Comparison of ENCODE assay signal across 16 cellular contexts in genomic region chrX:38484607-38485498, GRCh38.
"Had no signal": no experiment of that assay in that cellular context is flagged by ENCODE, and none has a peak within 500 bp of the region (broad histone marks: within the 10 kb centered on the region; RNA-seq: fewer than 3 reads in every experiment).

No MANE protein-coding gene starts in this region.

- H3K27me3 ChIP-seq: gastroesophageal sphincter, upper lobe of left lung had no signal

- H3K27ac ChIP-seq: epithelial cell of prostate, gastroesophageal sphincter, spleen, thoracic aorta, upper lobe of left lung had no signal

- H3K4me3 ChIP-seq: gastroesophageal sphincter, spleen, thoracic aorta, upper lobe of left lung had no signal

- H3K36me3 ChIP-seq: gastroesophageal sphincter, spleen, thoracic aorta, upper lobe of left lung had no signal

- H3K4me1 ChIP-seq: gastroesophageal sphincter, spleen, upper lobe of left lung had no signal

- H3K9me3 ChIP-seq: gastroesophageal sphincter, spleen, thoracic aorta, upper lobe of left lung had no signal

- DNase-seq: activated CD4-positive, alpha-beta memory T cell treated with anti-CD3 and anti-CD28 coated beads for 36 hours; activated CD4-positive, alpha-beta T cell treated with anti-CD3 and anti-CD28 coated beads for 48 hours; activated effector memory CD4-positive, alpha-beta T cell treated with Interleukin-2 at 50 U/mL for 16 hours; activated naive CD4-positive, alpha-beta T cell treated with anti-CD3 and anti-CD28 coated beads, Interleukin-2, amount 10 ng/mL, durations not matched to agents 7 days and 5 days; activated T-cell treated with anti-CD3 and anti-CD28 coated beads, Interleukin-2, amount 50 U/mL, for 72 hours; cortex of kidney; endodermal cell; midbrain; natural killer cell; spleen; stimulated activated CD4-positive, alpha-beta T cell treated with anti-CD3 and anti-CD28 coated beads, Interleukin-4, amount 100 ng/mL, for 1 hour; stimulated activated naive CD4-positive, alpha-beta T cell had no signal
